In genomic region chr1:241460098-241460873, GRCh38 we compare ENCODE assay signal across 1 cellular context.
TF ChIP-seq lines count a peak whose summit lies in the region.

No MANE protein-coding gene starts in this region.

TF ChIP-seq in HEK293, 187 proteins besides CTCF, POLR2A, EP300 and RAD21 (continued from another document and continues in another):
- peak; percentile 95 for TF ChIP-seq ZBTB44 (tag by site-specific recombination; IDR thresholded peaks at IDR 0.05)
- TF ChIP-seq OSR2 (tag by site-specific recombination; IDR thresholded peaks at IDR 0.05): peak; percentile 99
- TF ChIP-seq SP2 (tag by site-specific recombination; IDR thresholded peaks at IDR 0.05): no peak
- TF ChIP-seq ZNF2 (tag by site-specific recombination; IDR thresholded peaks at IDR 0.05): no peak
- TF ChIP-seq ZNF629 (tag by site-specific recombination; IDR thresholded peaks at IDR 0.05): peak; percentile 85
- no peak for TF ChIP-seq ZNF473 (tag by site-specific recombination; IDR thresholded peaks at IDR 0.05)
- no peak for TF ChIP-seq ZNF791 (tag by site-specific recombination; IDR thresholded peaks at IDR 0.05)
- TF ChIP-seq ZNF155 (tag by site-specific recombination; IDR thresholded peaks at IDR 0.05): no peak
- peak; percentile 76 for TF ChIP-seq PRDM6 (tag by site-specific recombination; IDR thresholded peaks at IDR 0.05)
- TF ChIP-seq ZNF843 (tag by site-specific recombination; IDR thresholded peaks at IDR 0.05): peak; percentile 97
- peak; percentile 25; the same call in 1 of the 2 replicates for TF ChIP-seq ZSCAN4 (tag by site-specific recombination; IDR thresholded peaks at IDR 0.05)
- no peak for TF ChIP-seq ZNF560 (tag by site-specific recombination; IDR thresholded peaks at IDR 0.05; ENCODE audit: borderline replicate concordance)
- TF ChIP-seq ZNF146 (tag by site-specific recombination; IDR thresholded peaks at IDR 0.05): peak; percentile 35; the same call in 1 of the 2 replicates
- TF ChIP-seq PATZ1 (tag by site-specific recombination; IDR thresholded peaks at IDR 0.05): peak; percentile 42; the same call in 1 of the 2 replicates
- peak; percentile 22; the same call in 1 of the 2 replicates for TF ChIP-seq ZNF184 (tag by site-specific recombination; IDR thresholded peaks at IDR 0.05)
- peak; percentile 93; the same call in 1 of the 2 replicates for TF ChIP-seq TSHZ1 (tag by site-specific recombination; IDR thresholded peaks at IDR 0.05; ENCODE audit: borderline replicate concordance)
- peak; percentile 82 for TF ChIP-seq KLF17 (tag by site-specific recombination; IDR thresholded peaks at IDR 0.05)
- TF ChIP-seq ZNF704 (tag by site-specific recombination; IDR thresholded peaks at IDR 0.05): no peak
- TF ChIP-seq ZNF501 (tag by site-specific recombination; IDR thresholded peaks at IDR 0.05): peak; percentile 74; the same call in 1 of the 2 replicates
- TF ChIP-seq MZF1 (tag by site-specific recombination; IDR thresholded peaks at IDR 0.05; ENCODE audit: borderline replicate concordance): peak; percentile 90
- peak; percentile 98 for TF ChIP-seq ZNF600 (tag by site-specific recombination; IDR thresholded peaks at IDR 0.05)
- TF ChIP-seq ZNF112 (tag by site-specific recombination; IDR thresholded peaks at IDR 0.05): no peak
- TF ChIP-seq GLIS1 (tag by site-specific recombination; IDR thresholded peaks at IDR 0.05): peak; percentile 98
- peak; percentile 83 for TF ChIP-seq ZNF24 (tag by site-specific recombination; IDR thresholded peaks at IDR 0.05)
- TF ChIP-seq PRDM10 (tag by site-specific recombination; IDR thresholded peaks at IDR 0.05): peak; percentile 63; the same call in 1 of the 2 replicates
- TF ChIP-seq ZBTB49 (tag by site-specific recombination; IDR thresholded peaks at IDR 0.05; ENCODE audit: low read depth): no peak
- no peak for TF ChIP-seq ZSCAN16 (tag by site-specific recombination; IDR thresholded peaks at IDR 0.05)
- no peak for TF ChIP-seq EGR2 (tag by site-specific recombination; IDR thresholded peaks at IDR 0.05; ENCODE audit: low read depth)
- no peak for TF ChIP-seq ZNF221 (tag by site-specific recombination; IDR thresholded peaks at IDR 0.05; ENCODE audit: borderline replicate concordance)
- peak; percentile 64; the same call in 1 of the 2 replicates for TF ChIP-seq ZBTB48 (tag by site-specific recombination; IDR thresholded peaks at IDR 0.05)
- TF ChIP-seq BCL11A (tag by site-specific recombination; IDR thresholded peaks at IDR 0.05; ENCODE audit: low read depth): peak; percentile 76; the same call in 1 of the 2 replicates
- no peak for TF ChIP-seq ZNF548 (tag by site-specific recombination; IDR thresholded peaks at IDR 0.05)
- TF ChIP-seq HIC1 (tag by site-specific recombination; IDR thresholded peaks at IDR 0.05): peak; percentile 69
